8 cellular contexts compared by ENCODE assay signal in the genomic region with DNA sequence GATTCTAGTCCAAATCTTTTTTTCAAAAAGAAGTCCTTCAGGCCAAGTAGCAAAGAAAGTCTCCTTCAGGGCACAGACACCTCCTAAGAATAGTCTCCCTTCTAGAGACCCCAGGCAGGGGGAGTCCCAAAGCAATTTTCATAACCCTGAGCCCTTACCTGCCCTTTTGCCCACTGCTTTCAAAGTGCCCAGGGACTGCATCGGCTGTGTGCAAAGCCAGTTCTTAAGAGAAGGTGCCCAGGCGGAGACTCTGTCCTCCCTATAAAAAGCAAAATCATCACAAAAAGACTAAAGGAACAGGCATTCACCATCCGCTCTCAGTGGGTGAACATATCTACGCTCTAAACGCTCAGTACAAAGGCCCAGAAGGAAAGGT. TPM values are rescaled to one million over a fixed set of nuclear protein-coding genes. Genes with fewer than 3 reads are reported as not detected.
DNase-seq lines count a peak whose midpoint lies in the region; ATAC-seq and TF ChIP-seq lines count a peak whose summit lies in the region.

No MANE protein-coding gene starts in this region.

- intact Hi-C loops in ascending aorta (cut with DNase I), result loop anchor here (2.0 kb wide), 1 partner anchor 31 kb away; no protein-coding TSS in a partner anchor
- intact Hi-C loops in left lung (cut with DNase I), result no loop called here

- DNase-seq in activated T-cell treated with anti-CD3 and anti-CD28 coated beads, Interleukin-2, amount 50 U/mL, for 72 hours, result no peak
- DNase-seq in activated T-cell treated with anti-CD3 and anti-CD28 coated beads, Interleukin-2, amount 50 U/mL, for 48 hours, result no peak
- DNase-seq in ascending aorta (ENCODE audit: low spot score in 2 of 2) (no peak), left lung (no peak), thoracic aorta (ENCODE audit: low spot score) (no peak), islet precursor cell (no peak), NCI-H1417 treated with DMSO at 0.1 percent for 48 hours (lab: John Stamatoyannopoulos, UW) (no peak)

- peak overlapping the region; percentile 85 for H3K27ac Mint-ChIP-seq in activated T-cell treated with anti-CD3 and anti-CD28 coated beads, Interleukin-2, amount 50 U/mL, for 72 hours

- ATAC-seq in activated T-cell treated with anti-CD3 and anti-CD28 coated beads, Interleukin-2, amount 50 U/mL, for 72 hours (replicated peaks in 1 of 2), result no peak
- no peak for ATAC-seq in left lung
- no peak for ATAC-seq in thoracic aorta (ENCODE audit: insufficient number of reproducible peaks, low FRiP score, low read depth)
- no peak for ATAC-seq in GM18861 (IDR thresholded peaks at IDR 0.05; ENCODE audit: unreplicated experiment)

- H3K36me3 ChIP-seq in ascending aorta (no peaks in the 10 kb centered on the region), left lung (peaks cover 0 to 16% of the 10 kb centered on the region in 2 donors), thoracic aorta (no peaks in the 10 kb centered on the region)

- H3K9me3 Mint-ChIP-seq in activated T-cell treated with anti-CD3 and anti-CD28 coated beads, Interleukin-2, amount 50 U/mL, for 72 hours, result no peaks in the 10 kb centered on the region

- H3K4me3 Mint-ChIP-seq in activated T-cell treated with anti-CD3 and anti-CD28 coated beads, Interleukin-2, amount 50 U/mL, for 72 hours, result peak overlapping the region; percentile 6 to 56

- H3K27me3 ChIP-seq in ascending aorta, result no peaks in the 10 kb centered on the region
- no peaks in the 10 kb centered on the region for H3K27me3 ChIP-seq in left lung
- H3K27me3 ChIP-seq in thoracic aorta (replicated peaks; ENCODE audit: insufficient read depth), result no peaks in the 10 kb centered on the region

- H3K9me3 ChIP-seq in ascending aorta, result no peaks in the 10 kb centered on the region
- H3K9me3 ChIP-seq in left lung, result no peaks in the 10 kb centered on the region
- no peaks in the 10 kb centered on the region for H3K9me3 ChIP-seq in thoracic aorta

- H3K4me3 ChIP-seq in ascending aorta (peak overlapping the region in 1 of 2 donors; percentile 20), left lung (no peak overlapping the region), thoracic aorta (peak overlapping the region; percentile 9)

- H3K36me3 Mint-ChIP-seq in activated T-cell treated with anti-CD3 and anti-CD28 coated beads, Interleukin-2, amount 50 U/mL, for 72 hours (ENCODE audit: insufficient read depth in 2 of 2), result peaks cover 4 to 21% of the 10 kb centered on the region in 2 donors

- TF ChIP-seq CTCF in ascending aorta (IDR thresholded peaks at IDR 0.05) (no peak), left lung (IDR thresholded peaks at IDR 0.05) (no peak), thoracic aorta (IDR thresholded peaks at IDR 0.05) (no peak)

- H3K4me1 ChIP-seq in ascending aorta (peaks cover 11 to 26% of the 10 kb centered on the region in 2 donors), left lung (peaks cover 13 to 18% of the 10 kb centered on the region in 2 donors), thoracic aorta (ENCODE audit: control insufficient read depth in 1 of 2, low read depth in 2 of 2) (peaks cover 25 to 32% of the 10 kb centered on the region in 2 donors)

- H3K4me1 Mint-ChIP-seq in activated T-cell treated with anti-CD3 and anti-CD28 coated beads, Interleukin-2, amount 50 U/mL, for 72 hours (ENCODE audit: low read depth), result peaks cover 31% of the 10 kb centered on the region

- no peaks in the 10 kb centered on the region for H3K27me3 Mint-ChIP-seq in activated T-cell treated with anti-CD3 and anti-CD28 coated beads, Interleukin-2, amount 50 U/mL, for 72 hours (ENCODE audit: low read depth)

- H3K27ac ChIP-seq in ascending aorta (peak overlapping the region; percentile 69 to 79), left lung (peak overlapping the region; percentile 24 to 55), thoracic aorta (peak overlapping the region in 1 of 2 donors; percentile 77)

RNA-seq across cellular contexts. Expression of gene ELK4, which starts 32.2 kb away (rescaled TPM):
- total RNA-seq in activated T-cell treated with anti-CD3 and anti-CD28 coated beads, Interleukin-2, amount 50 U/mL, for 72 hours, result 10 to 100 TPM; 72.8 to 86.8 TPM
- 23.7 TPM for total RNA-seq in ascending aorta
- 10 to 100 TPM; 51.5 to 69.9 TPM for total RNA-seq in left lung
- total RNA-seq in thoracic aorta, result 10 to 100 TPM; 20.2 to 34.4 TPM
